In genomic region chr11:2305862-2306823, GRCh38 we compare ENCODE assay signal across 8 cellular contexts. TPM values are rescaled to one million over a fixed set of nuclear protein-coding genes. Genes with fewer than 3 reads are reported as not detected.
A peak's percentile ranks its signal among the peaks of the same experiment; 100 is the strongest.
DNase-seq lines count a peak whose midpoint lies in the region; ATAC-seq, FAIRE-seq and TF ChIP-seq lines count a peak whose summit lies in the region.

No MANE protein-coding gene starts in this region.

- H3K36me3 ChIP-seq in Loucy (ENCODE audit: insufficient read depth, low read length) (no peaks in the 10 kb centered on the region), astrocyte (ENCODE audit: insufficient read depth, low read length) (no peaks in the 10 kb centered on the region)

- peak overlapping the region; percentile 90 for H3K4me3 ChIP-seq in Loucy (ENCODE audit: low read length, poor library complexity, severe bottlenecking)
- H3K4me3 ChIP-seq in astrocyte (ENCODE audit: insufficient read depth, low read depth, low read length) = no peak overlapping the region

- H3K79me2 ChIP-seq in Loucy (ENCODE audit: insufficient read depth, low read length) (peaks cover 55% of the 10 kb centered on the region), astrocyte (ENCODE audit: insufficient read depth, low read length) (no peaks in the 10 kb centered on the region)

- H3K9me3 ChIP-seq in Loucy (ENCODE audit: insufficient read depth, low read depth, low read length) = no peaks in the 10 kb centered on the region
- H3K9me3 ChIP-seq in astrocyte (ENCODE audit: insufficient read depth, low read depth, low read length) = no peaks in the 10 kb centered on the region

- H4K20me1 ChIP-seq in Loucy (ENCODE audit: insufficient read depth, low read length, poor library complexity, severe bottlenecking) (peaks cover 6% of the 10 kb centered on the region), astrocyte (ENCODE audit: insufficient read depth, low read length) (no peaks in the 10 kb centered on the region)

- H3F3A ChIP-seq in Loucy (ENCODE audit: low read depth) = peaks cover 7% of the 10 kb centered on the region

- DNase-seq in astrocyte (ENCODE audit: low read depth) (peak; percentile 77), left lobe of liver (ENCODE audit: low spot score) (peak; percentile 58), substantia nigra (lab: John Stamatoyannopoulos, UW) (peak in 1 of 49 donors; percentile 14), NCI-H748 treated with DMSO at 0.1 percent for 48 hours (lab: John Stamatoyannopoulos, UW) (no peak), DMS114 treated with DMSO at 0.1 percent for 48 hours (lab: John Stamatoyannopoulos, UW; ENCODE audit: unreplicated experiment) (no peak)
- DNase-seq in activated CD4-positive, CD25-positive, alpha-beta regulatory T cell (lab: John Stamatoyannopoulos, UW) = no peak

- peak overlapping the region; percentile 59 for H3K27ac Mint-ChIP-seq in astrocyte (ENCODE audit: unreplicated experiment)

- H3K27ac ChIP-seq in astrocyte (ENCODE audit: low read depth, low read length) = no peak overlapping the region
- H3K27ac ChIP-seq in substantia nigra (ENCODE audit: low read depth, low read length, poor library complexity, severe bottlenecking) = peak overlapping the region; percentile 58

- H3K4me2 ChIP-seq in Loucy (ENCODE audit: low read depth, low read length, poor library complexity, severe bottlenecking) (peak overlapping the region; percentile 96), astrocyte (ENCODE audit: low read length) (peak overlapping the region; percentile 59)

- TF ChIP-seq CTCF in Loucy (conservative IDR thresholded peaks at IDR 0.05; ENCODE audit: low read length) = no peak
- TF ChIP-seq CTCF in astrocyte (IDR thresholded peaks at IDR 0.05; ENCODE audit: insufficient read depth, low read depth, low read length) = no peak

- FAIRE-seq in astrocyte (lab: Jason Lieb, UNC) = no peak

- H3K27me3 ChIP-seq in Loucy (ENCODE audit: insufficient read depth, low read length, poor library complexity, severe bottlenecking) (no peaks in the 10 kb centered on the region), astrocyte (ENCODE audit: insufficient read depth, low read length) (no peaks in the 10 kb centered on the region)

- no peaks in the 10 kb centered on the region for H3K36me3 Mint-ChIP-seq in astrocyte (ENCODE audit: low read depth, unreplicated experiment)

- peak overlapping the region; percentile 97 for H3K9ac ChIP-seq in Loucy (ENCODE audit: low read depth, low read length, poor library complexity, severe bottlenecking)
- H3K9ac ChIP-seq in astrocyte (ENCODE audit: low read length) = peak overlapping the region; percentile 54

- H3K9me2 ChIP-seq in Loucy (replicated peaks; ENCODE audit: low read depth, low read length) = no peaks in the 10 kb centered on the region

- H2AFZ ChIP-seq in Loucy (ENCODE audit: low read length) (no peak overlapping the region), astrocyte (ENCODE audit: low read depth, low read length) (peak overlapping the region; percentile 71)

- no peaks in the 10 kb centered on the region for H3K9me3 Mint-ChIP-seq in astrocyte (ENCODE audit: unreplicated experiment)

- peaks cover 9% of the 10 kb centered on the region for H3K4me1 Mint-ChIP-seq in astrocyte (ENCODE audit: low read depth, unreplicated experiment)

- H3K4me1 ChIP-seq in Loucy (ENCODE audit: insufficient read depth, low read length, poor library complexity, severe bottlenecking) (peaks cover 44% of the 10 kb centered on the region), astrocyte (ENCODE audit: insufficient read depth, low read length) (peaks cover 11% of the 10 kb centered on the region)

- ATAC-seq in left lobe of liver = no peak
- ATAC-seq in GM18873 (IDR thresholded peaks at IDR 0.05; ENCODE audit: low FRiP score, unreplicated experiment) = no peak

- peaks cover 2% of the 10 kb centered on the region for H3K27me3 Mint-ChIP-seq in astrocyte (ENCODE audit: low read depth, unreplicated experiment)

- no peak overlapping the region for H3K4me3 Mint-ChIP-seq in astrocyte (ENCODE audit: unreplicated experiment)

RNA-seq across cellular contexts. Expression of gene TSPAN32, which starts 4.3 kb away (rescaled TPM):
- total RNA-seq in astrocyte (not detected in 2 replicates), left lobe of liver (0.35 TPM)

RNA-seq across cellular contexts. Expression of gene C11orf21, which starts 4.4 kb away (rescaled TPM):
- total RNA-seq in astrocyte = not detected in 2 replicates
- 0.35 TPM for total RNA-seq in left lobe of liver

RNA-seq across cellular contexts. Expression of gene ASCL2, which starts 35.8 kb away (rescaled TPM):
- not detected in 2 replicates for total RNA-seq in astrocyte
- 0.83 TPM for total RNA-seq in left lobe of liver

Comparison
In these comparisons a context has a peak if more than half of its experiments do, and no peak if none do; other contexts are left out.
1. DNase-seq: peak in astrocyte (single experiment) and left lobe of liver (single experiment); none in NCI-H748 treated with DMSO at 0.1 percent for 48 hours (single experiment), activated CD4-positive, CD25-positive, alpha-beta regulatory T cell (0 of 4) and DMS114 treated with DMSO at 0.1 percent for 48 hours (single experiment).